ENCODE assay signal across 10 cellular contexts in genomic region chr3:181711325-181712135, GRCh38. TPM values are rescaled to one million over a fixed set of nuclear protein-coding genes. Genes with fewer than 3 reads are reported as not detected.
DNase-seq lines count a peak whose midpoint lies in the region; ATAC-seq, FAIRE-seq and TF ChIP-seq lines count a peak whose summit lies in the region.
"Had no signal": no experiment of that assay in that cellular context is flagged by ENCODE, and none has a peak within 500 bp of the region (broad histone marks: within the 10 kb centered on the region; RNA-seq: fewer than 3 reads in every experiment).

SOX2 (plus strand) TSS chr3:181711925; CDS start chr3:181712361, 436 bp downstream.

- no peaks in the 10 kb centered on the region for H3K9me3 ChIP-seq in SJSA1 (replicated peaks)
- no peaks in the 10 kb centered on the region for H3K9me3 ChIP-seq in endothelial cell of umbilical vein (replicated peaks; ENCODE audit: control insufficient read depth, insufficient read depth, low read length)

- peak within 1 kb of the TSS; percentile 68 for H3K27ac ChIP-seq in SJSA1
- no peak within 1 kb of the TSS for H3K27ac ChIP-seq in endothelial cell of umbilical vein (ENCODE audit: insufficient read depth, low read depth, low read length)
- H3K27ac ChIP-seq: C4-2B had no signal

- dilution Hi-C loops in endothelial cell of umbilical vein (cut with MboI; ENCODE audit: extremely low pct_ligation_motif_present, low sequenced_read_pairs) = no loop called here

- FAIRE-seq in endothelial cell of umbilical vein (lab: Jason Lieb, UNC) = peak; percentile 73

- POLR2A ChIA-PET in activated CD4-positive, alpha-beta memory T cell treated with anti-CD3 and anti-CD28 coated beads for 36 hours (lab: Charles Lee) = no interaction called here
- POLR2A ChIA-PET in activated CD4-positive, alpha-beta memory T cell treated with anti-CD3 and anti-CD28 coated beads, Interleukin-2, amount 10 ng/mL, durations not matched to agents 7 days and 5 days (lab: Charles Lee) = no interaction called here
- POLR2A ChIA-PET in endothelial cell of umbilical vein (lab: Charles Lee) = no interaction called here

- intact Hi-C loops in activated CD4-positive, alpha-beta memory T cell treated with anti-CD3 and anti-CD28 coated beads for 36 hours (cut with micrococcal nuclease) = loop anchor here (1.0 to 10.0 kb wide), 3 partner anchors 11 to 1083 kb away; partner anchors contain the start of gene ATP11B
- intact Hi-C loops in endothelial cell of umbilical vein (cut with micrococcal nuclease) = loop anchor here (2.0 to 10.0 kb wide), 2 partner anchors 71 to 727 kb away; partner anchors contain the start of gene DNAJC19

- peaks cover 9% of the 10 kb centered on the region for H3K4me1 Mint-ChIP-seq in activated CD4-positive, alpha-beta memory T cell treated with anti-CD3 and anti-CD28 coated beads for 36 hours (ENCODE audit: low read depth)
- H3K4me1 Mint-ChIP-seq in activated CD4-positive, alpha-beta memory T cell treated with anti-CD3 and anti-CD28 coated beads, Interleukin-2, amount 10 ng/mL, durations not matched to agents 7 days and 5 days = peaks cover 7% of the 10 kb centered on the region
- H3K4me1 Mint-ChIP-seq in mesothelial cell of epicardium (peaks cover 9% of the 10 kb centered on the region), type B pancreatic cell (ENCODE audit: unreplicated experiment) (peaks cover 10% of the 10 kb centered on the region)

- no peaks in the 10 kb centered on the region for H3K79me2 ChIP-seq in endothelial cell of umbilical vein (ENCODE audit: control insufficient read depth, insufficient read depth, low read length)

- H3K9me3 Mint-ChIP-seq in activated CD4-positive, alpha-beta memory T cell treated with anti-CD3 and anti-CD28 coated beads for 36 hours = peaks cover 4% of the 10 kb centered on the region
- no peaks in the 10 kb centered on the region for H3K9me3 Mint-ChIP-seq in activated CD4-positive, alpha-beta memory T cell treated with anti-CD3 and anti-CD28 coated beads, Interleukin-2, amount 10 ng/mL, durations not matched to agents 7 days and 5 days
- H3K9me3 Mint-ChIP-seq in mesothelial cell of epicardium (no peaks in the 10 kb centered on the region), type B pancreatic cell (no peaks in the 10 kb centered on the region)

- H3K27ac Mint-ChIP-seq in activated CD4-positive, alpha-beta memory T cell treated with anti-CD3 and anti-CD28 coated beads for 36 hours = no peak within 1 kb of the TSS
- no peak within 1 kb of the TSS for H3K27ac Mint-ChIP-seq in activated CD4-positive, alpha-beta memory T cell treated with anti-CD3 and anti-CD28 coated beads, Interleukin-2, amount 10 ng/mL, durations not matched to agents 7 days and 5 days
- H3K27ac Mint-ChIP-seq in mesothelial cell of epicardium (no peak within 1 kb of the TSS), type B pancreatic cell (peak within 1 kb of the TSS; percentile 79)

- no peaks in the 10 kb centered on the region for H3K9me1 ChIP-seq in endothelial cell of umbilical vein (replicated peaks; ENCODE audit: control insufficient read depth, extremely low read depth, insufficient read depth, low read length)

- H3K9ac ChIP-seq in endothelial cell of umbilical vein (replicated peaks; ENCODE audit: extremely low read depth, insufficient read depth, low read length) = no peak within 1 kb of the TSS

- no TSS peak for BruUV-seq in endothelial cell of umbilical vein (replicated peaks; lab: Mats Ljungman, UMichigan)

- peak; percentile 33 for DNase-seq in activated CD4-positive, alpha-beta memory T cell treated with anti-CD3 and anti-CD28 coated beads for 36 hours
- DNase-seq in activated CD4-positive, alpha-beta memory T cell treated with anti-CD3 and anti-CD28 coated beads, Interleukin-2, amount 10 ng/mL, durations not matched to agents 7 days and 5 days = no peak
- DNase-seq in NB4 (ENCODE audit: low read depth) = peak; percentile 19
- peak; percentile 89 to 92 for DNase-seq in SJSA1 (ENCODE audit: low read depth in 1 of 2, low spot score in 2 of 2)
- peak; percentile 87 for DNase-seq in endothelial cell of umbilical vein (ENCODE audit: low read depth, low spot score)
- DNase-seq in mesothelial cell of epicardium (ENCODE audit: low spot score in 2 of 2, unreplicated experiment in 2 of 2) = peak in 1 of 2 experiments; percentile 59
- DNase-seq in type B pancreatic cell (ENCODE audit: extremely low spot score, unreplicated experiment) = peak; percentile 89
- DNase-seq: activated T-cell treated with anti-CD3 and anti-CD28 coated beads, Interleukin-2, amount 50 U/mL, for 4 hours had no signal

- H3K36me3 ChIP-seq in SJSA1 (peaks cover 9% of the 10 kb centered on the region; the same call in 1 of the 2 replicates), endothelial cell of umbilical vein (ENCODE audit: control insufficient read depth in 2 of 2, extremely low read depth in 1 of 2, insufficient read depth in 2 of 2, low read length in 2 of 2) (no peaks in the 10 kb centered on the region)

- H2AFZ ChIP-seq in endothelial cell of umbilical vein (ENCODE audit: low read depth, low read length) = peak within 1 kb of the TSS; percentile 84

- H3K27me3 ChIP-seq in SJSA1 (replicated peaks) (no peaks in the 10 kb centered on the region), endothelial cell of umbilical vein (ENCODE audit: control insufficient read depth in 2 of 2, insufficient read depth in 2 of 2, low read length in 2 of 2) (peaks cover 13 to 14% of the 10 kb centered on the region in 2 experiments)

- TF ChIP-seq POLR2A in NB4 (IDR thresholded peaks at IDR 0.05; ENCODE audit: extremely low read depth, insufficient read length) (no peak), endothelial cell of umbilical vein (IDR thresholded peaks at IDR 0.05; ENCODE audit: low read depth, low read length) (no peak)

- H3K4me1 ChIP-seq in SJSA1 (replicated peaks) (peaks cover 17% of the 10 kb centered on the region), endothelial cell of umbilical vein (ENCODE audit: control insufficient read depth, extremely low read depth, insufficient read depth, low read length) (no peaks in the 10 kb centered on the region)

- H3K4me2 ChIP-seq in endothelial cell of umbilical vein (ENCODE audit: insufficient read depth, low read length) = peak within 1 kb of the TSS; percentile 87

- H3K4me3 ChIP-seq in NB4 (ENCODE audit: low read depth, low read length) = no peak within 1 kb of the TSS
- H3K4me3 ChIP-seq in SJSA1 = peak within 1 kb of the TSS; percentile 77
- peak within 1 kb of the TSS; percentile 38 to 80 (median 80) for H3K4me3 ChIP-seq in endothelial cell of umbilical vein (replicated peaks in 1 of 3; ENCODE audit: insufficient read depth in 1 of 3, low read depth in 1 of 3, low read length in 3 of 3)

- ATAC-seq in HG03039 (IDR thresholded peaks at IDR 0.05; ENCODE audit: unreplicated experiment) = no peak

- H3K4me3 Mint-ChIP-seq in activated CD4-positive, alpha-beta memory T cell treated with anti-CD3 and anti-CD28 coated beads for 36 hours = peak within 1 kb of the TSS; percentile 29
- H3K4me3 Mint-ChIP-seq in activated CD4-positive, alpha-beta memory T cell treated with anti-CD3 and anti-CD28 coated beads, Interleukin-2, amount 10 ng/mL, durations not matched to agents 7 days and 5 days = no peak within 1 kb of the TSS
- H3K4me3 Mint-ChIP-seq in mesothelial cell of epicardium = peak within 1 kb of the TSS; percentile 47
- peak within 1 kb of the TSS; percentile 93 for H3K4me3 Mint-ChIP-seq in type B pancreatic cell
- H3K4me3 Mint-ChIP-seq: activated T-cell treated with anti-CD3 and anti-CD28 coated beads, Interleukin-2, amount 50 U/mL, for 4 hours had no signal

- peaks cover 10% of the 10 kb centered on the region for H3K36me3 Mint-ChIP-seq in activated CD4-positive, alpha-beta memory T cell treated with anti-CD3 and anti-CD28 coated beads for 36 hours
- peaks cover 3% of the 10 kb centered on the region for H3K36me3 Mint-ChIP-seq in activated CD4-positive, alpha-beta memory T cell treated with anti-CD3 and anti-CD28 coated beads, Interleukin-2, amount 10 ng/mL, durations not matched to agents 7 days and 5 days (ENCODE audit: low read depth)
- H3K36me3 Mint-ChIP-seq in mesothelial cell of epicardium = no peaks in the 10 kb centered on the region
- peaks cover 3% of the 10 kb centered on the region for H3K36me3 Mint-ChIP-seq in type B pancreatic cell

- TF ChIP-seq CTCF in NB4 (IDR thresholded peaks at IDR 0.05; ENCODE audit: low read depth, low read length) (no peak), endothelial cell of umbilical vein (IDR thresholded peaks at IDR 0.05; ENCODE audit: extremely low read depth in 1 of 2, insufficient read depth in 1 of 2, low read depth in 1 of 2, low read length in 2 of 2) (no peak), mesothelial cell of epicardium (IDR thresholded peaks at IDR 0.05; ENCODE audit: unreplicated experiment) (no peak), type B pancreatic cell (conservative IDR thresholded peaks at IDR 0.05) (no peak)

- peaks cover 57% of the 10 kb centered on the region for H3K27me3 Mint-ChIP-seq in activated CD4-positive, alpha-beta memory T cell treated with anti-CD3 and anti-CD28 coated beads for 36 hours
- peaks cover 71% of the 10 kb centered on the region for H3K27me3 Mint-ChIP-seq in activated CD4-positive, alpha-beta memory T cell treated with anti-CD3 and anti-CD28 coated beads, Interleukin-2, amount 10 ng/mL, durations not matched to agents 7 days and 5 days
- H3K27me3 Mint-ChIP-seq in mesothelial cell of epicardium (ENCODE audit: low read depth) (peaks cover 44% of the 10 kb centered on the region), type B pancreatic cell (peaks cover 75% of the 10 kb centered on the region)

- CTCF ChIA-PET in activated CD4-positive, alpha-beta memory T cell treated with anti-CD3 and anti-CD28 coated beads for 36 hours (lab: Charles Lee) = interaction anchor here (2.0 kb wide), 1 partner anchor 10 kb away, joined by 5 read pairs; no protein-coding TSS in a partner anchor
- CTCF ChIA-PET in activated CD4-positive, alpha-beta memory T cell treated with anti-CD3 and anti-CD28 coated beads, Interleukin-2, amount 10 ng/mL, durations not matched to agents 7 days and 5 days (lab: Charles Lee) = interaction anchor here (1.0 kb wide), 2 partner anchors 10 to 16 kb away, joined by 3 to 8 read pairs; no protein-coding TSS in a partner anchor
- CTCF ChIA-PET in endothelial cell of umbilical vein (lab: Charles Lee) = interaction anchor here (1.0 to 3.6 kb wide), 4 partner anchors 10 to 972 kb away, joined by 3 to 23 read pairs (median 7); no protein-coding TSS in a partner anchor

- H4K20me1 ChIP-seq in endothelial cell of umbilical vein (replicated peaks; ENCODE audit: control insufficient read depth, extremely low read depth, insufficient read depth, low read length) = no peaks in the 10 kb centered on the region

RNA-seq across cellular contexts. Expression of gene SOX2, which starts in this region (rescaled TPM):
- total RNA-seq in activated CD4-positive, alpha-beta memory T cell treated with anti-CD3 and anti-CD28 coated beads for 36 hours = not detected
- total RNA-seq in activated CD4-positive, alpha-beta memory T cell treated with anti-CD3 and anti-CD28 coated beads, Interleukin-2, amount 10 ng/mL, durations not matched to agents 7 days and 5 days = not detected
- 25.6 and 26.8 TPM in 2 replicates for total RNA-seq in SJSA1 (2014; rRNA removed; shearing (Covaris generic))
- total RNA-seq in endothelial cell of umbilical vein = 0.13 TPM in 1 of 2 replicates, not detected in the other
- 0.23 and 0.25 TPM in 2 replicates for polyA plus RNA-seq in endothelial cell of umbilical vein
- 0.10 TPM in 2 replicates for polyA plus RNA-seq in endothelial cell of umbilical vein (2011; cell fraction: cytosol; rRNA removed)
- 0.11 and 0.46 TPM in 2 replicates for polyA plus RNA-seq in endothelial cell of umbilical vein (2011; cell fraction: nucleus; rRNA removed)
- polyA plus RNA-seq in endothelial cell of umbilical vein (2012) = 0.10 and 0.56 TPM in 2 replicates
- polyA minus RNA-seq in endothelial cell of umbilical vein = 0.15 TPM in 1 of 2 replicates, not detected in the other
- not detected for polyA minus RNA-seq in endothelial cell of umbilical vein (2011; cell fraction: cytosol; rRNA and poly(A)+ RNA removed)
- 0.14 and 0.34 TPM in 2 replicates for polyA minus RNA-seq in endothelial cell of umbilical vein (2011; cell fraction: nucleus; rRNA and poly(A)+ RNA removed)
- total RNA-seq in mesothelial cell of epicardium = 0.09 TPM in 2 of 3 replicates, not detected in the other
- 20.5 and 70.4 TPM in 2 replicates for total RNA-seq in type B pancreatic cell (ENCODE audit: low replicate concordance)

Comparison
In these comparisons a context has a peak if more than half of its experiments do, and no peak if none do; other contexts are left out.
1. RNA of gene SOX2 (total RNA-seq): 20.5 to 70.4 TPM in type B pancreatic cell and 25.6 to 26.8 TPM in SJSA1; 0.13 TPM in endothelial cell of umbilical vein, not detected in activated CD4-positive, alpha-beta memory T cell treated with anti-CD3 and anti-CD28 coated beads for 36 hours, not detected in activated CD4-positive, alpha-beta memory T cell treated with anti-CD3 and anti-CD28 coated beads, Interleukin-2, amount 10 ng/mL, durations not matched to agents 7 days and 5 days and 0.09 TPM in mesothelial cell of epicardium; every median in the first group is over 10 times any median in the second.
2. Peak in DNase-seq in activated CD4-positive, alpha-beta memory T cell treated with anti-CD3 and anti-CD28 coated beads for 36 hours; RNA of the gene not detected or under 1 TPM.
3. Peak in DNase-seq, H3K4me3 ChIP-seq and H3K4me2 ChIP-seq in endothelial cell of umbilical vein; RNA of the gene not detected or under 1 TPM.